ENCODE assay signal across 18 cellular contexts in the genomic region with DNA sequence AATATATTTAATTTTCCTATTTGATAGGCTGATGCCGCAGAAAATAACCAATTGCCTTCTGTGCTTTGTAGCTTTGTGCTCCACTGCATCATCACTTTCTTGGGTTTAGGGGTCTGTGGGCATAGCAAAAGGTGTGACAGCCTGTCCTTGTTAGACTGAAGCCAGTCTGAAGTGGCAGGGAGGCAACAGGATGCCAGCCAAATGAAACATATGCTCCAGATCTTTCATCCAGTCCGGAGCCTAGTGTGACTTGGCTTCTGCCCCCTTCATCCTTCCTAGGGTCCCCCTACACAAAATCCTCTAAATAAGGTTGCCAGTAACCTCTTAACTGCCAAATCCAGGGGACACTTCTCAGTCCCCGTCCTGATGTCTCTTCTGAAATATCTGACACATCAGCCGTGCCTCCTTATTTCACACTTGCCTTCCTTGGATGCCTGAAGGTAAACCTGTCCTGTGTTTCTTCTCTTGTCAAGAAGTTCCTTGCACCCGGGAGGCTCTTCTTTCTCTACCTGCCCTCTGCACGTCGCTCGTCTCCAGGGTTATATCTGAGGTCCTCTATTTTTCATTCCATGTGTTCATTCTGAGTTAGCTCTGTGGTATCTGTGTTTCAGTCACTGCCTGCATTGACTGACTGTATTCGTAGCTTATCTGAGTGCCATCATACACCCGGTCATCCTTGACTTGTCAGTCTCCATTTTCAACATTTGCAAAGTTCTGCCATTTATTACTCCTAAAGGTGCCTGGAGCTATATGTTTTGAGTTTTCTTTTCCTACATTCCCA. TPM values are rescaled to one million over a fixed set of nuclear protein-coding genes. Genes with fewer than 3 reads are reported as not detected.
DNase-seq lines count a peak whose midpoint lies in the region; ATAC-seq and TF ChIP-seq lines count a peak whose summit lies in the region.
"Had no signal": no experiment of that assay in that cellular context is flagged by ENCODE, and none has a peak within 500 bp of the region (broad histone marks: within the 10 kb centered on the region; RNA-seq: fewer than 3 reads in every experiment).

No MANE protein-coding gene starts in this region.

- no peak overlapping the region for H3K4me3 Mint-ChIP-seq in H9
- H3K4me3 Mint-ChIP-seq: IgD-negative memory B cell had no signal

- no peak overlapping the region for H2BK12ac ChIP-seq in H9 (ENCODE audit: insufficient read length, low read depth, low read length)
- H2BK12ac ChIP-seq in trophoblast cell (ENCODE audit: low read length), result no peak overlapping the region

- no peak overlapping the region for H3K9ac ChIP-seq in H9 (ENCODE audit: extremely low read depth, insufficient read length, low read length)
- no peak overlapping the region for H3K9ac ChIP-seq in trophoblast cell (ENCODE audit: low read length)

- H3K36me3 Mint-ChIP-seq in H9 (ENCODE audit: insufficient read depth in 1 of 3, low read depth in 3 of 3), result peaks cover 10 to 21% (median 17%) of the 10 kb centered on the region in 3 experiments
- H3K36me3 Mint-ChIP-seq: CD4-positive, CD25-positive, alpha-beta regulatory T cell; IgD-negative memory B cell had no signal

- H3K4me2 ChIP-seq in H9 (ENCODE audit: insufficient read depth, insufficient read length, low read length) (no peak overlapping the region), trophoblast cell (ENCODE audit: low read length) (no peak overlapping the region)

- no peak overlapping the region for H4K12ac ChIP-seq in trophoblast cell (ENCODE audit: low read depth, low read length)

- H3K79me1 ChIP-seq in H9 (ENCODE audit: insufficient read depth, low read depth, low read length, poor library complexity, severe bottlenecking) (no peaks in the 10 kb centered on the region), trophoblast cell (ENCODE audit: low read length) (peaks cover 2% of the 10 kb centered on the region)

- H2BK120ac ChIP-seq in H9 (ENCODE audit: low read depth, low read length, poor library complexity, severe bottlenecking), result no peak overlapping the region
- no peak overlapping the region for H2BK120ac ChIP-seq in trophoblast cell (ENCODE audit: insufficient read depth, low read length, poor library complexity)

- peak overlapping the region in 2 of 3 experiments; percentile 18 to 24; a peak in 3 of 7 replicates for H3K27ac Mint-ChIP-seq in H9
- H3K27ac Mint-ChIP-seq: CD4-positive, CD25-positive, alpha-beta regulatory T cell; IgD-negative memory B cell had no signal

- H3K27me3 ChIP-seq in H9 (ENCODE audit: insufficient read depth, low read length) (no peaks in the 10 kb centered on the region), Panc1 (ENCODE audit: control insufficient read depth, insufficient read depth, low read length) (no peaks in the 10 kb centered on the region), trophoblast cell (ENCODE audit: insufficient read depth, low read length) (no peaks in the 10 kb centered on the region), upper lobe of left lung (no peaks in the 10 kb centered on the region)
- H3K27me3 ChIP-seq: SJSA1 had no signal

- intact Hi-C loops in Panc1 (cut with micrococcal nuclease; ENCODE audit: unreplicated experiment), result loop anchor here (10.0 kb wide), 1 partner anchor 267 kb away; no protein-coding TSS in a partner anchor

- no peak for TF ChIP-seq POLR2A in upper lobe of left lung (IDR thresholded peaks at IDR 0.05)

- no peaks in the 10 kb centered on the region for H3K23me2 ChIP-seq in H9 (ENCODE audit: insufficient read length, low read depth, low read length, poor library complexity, severe bottlenecking)

- H3K9me3 ChIP-seq in H9 (ENCODE audit: control insufficient read depth, low read depth, low read length) (no peaks in the 10 kb centered on the region), Panc1 (ENCODE audit: control insufficient read depth, insufficient read depth, low read depth, low read length) (no peaks in the 10 kb centered on the region), trophoblast cell (ENCODE audit: insufficient read depth, low read depth, low read length) (no peaks in the 10 kb centered on the region), upper lobe of left lung (no peaks in the 10 kb centered on the region)
- H3K9me3 ChIP-seq: Caco-2, SJSA1 had no signal

- peaks cover 20% of the 10 kb centered on the region in 2 experiments for H3K4me1 Mint-ChIP-seq in H9
- H3K4me1 Mint-ChIP-seq: CD4-positive, CD25-positive, alpha-beta regulatory T cell had no signal

- no peak for DNase-seq in H9
- no peak for DNase-seq in Panc1 (ENCODE audit: low read depth, low spot score)
- DNase-seq in epithelial cell of prostate (ENCODE audit: low read depth, low spot score), result no peak
- peak; percentile 79 to 95 for DNase-seq in trophoblast cell
- no peak for DNase-seq in NCI-H2029 treated with DMSO at 0.1 percent for 48 hours (lab: John Stamatoyannopoulos, UW)
- no peak for DNase-seq in NCI-H2171 (lab: John Stamatoyannopoulos, UW)
- DNase-seq in upper lobe of left lung, result no peak
- DNase-seq: ACHN; AML-193; Caco-2; CD4-positive, CD25-positive, alpha-beta regulatory T cell; DMS53; Kasumi-1; NCI-H187; NK-92 treated with Interleukin-12 subunit alpha and Interleukin-12 subunit beta, amount 100 ng/mL, for 24 hours had no signal

- H4K91ac ChIP-seq in H9 (ENCODE audit: insufficient read length, low read depth, low read length) (no peak overlapping the region), trophoblast cell (ENCODE audit: low read depth, low read length) (no peak overlapping the region)

- CTCF ChIA-PET in Panc1 (lab: Charles Lee), result no interaction called here

- H3K4me3 ChIP-seq in Panc1 (ENCODE audit: low read depth in 2 of 2, low read length in 2 of 2) (no peak overlapping the region), trophoblast cell (ENCODE audit: low read depth, low read length) (no peak overlapping the region), upper lobe of left lung (no peak overlapping the region)
- H3K4me3 ChIP-seq: SJSA1 had no signal

- H3K4me1 ChIP-seq in H9 (ENCODE audit: insufficient read depth, low read length), result peaks cover 4% of the 10 kb centered on the region; the same call in 1 of the 2 replicates
- H3K4me1 ChIP-seq in Panc1 (ENCODE audit: control insufficient read depth, insufficient read depth, low read length), result peaks cover 52% of the 10 kb centered on the region
- peaks cover 9 to 10% of the 10 kb centered on the region in 2 experiments for H3K4me1 ChIP-seq in trophoblast cell (ENCODE audit: control insufficient read depth in 1 of 2, insufficient read depth in 2 of 2, low read length in 2 of 2)
- peaks cover 0 to under 1% (median 0%) of the 10 kb centered on the region in 4 donors for H3K4me1 ChIP-seq in upper lobe of left lung

- no peak for TF ChIP-seq EP300 in upper lobe of left lung (IDR thresholded peaks at IDR 0.05)

- no peak overlapping the region for H2AK5ac ChIP-seq in H9 (ENCODE audit: insufficient read length, low read length)
- no peak overlapping the region for H2AK5ac ChIP-seq in trophoblast cell (ENCODE audit: low read length)

- H3K36me3 ChIP-seq in Panc1 (ENCODE audit: control insufficient read depth, insufficient read depth, low read length) (peaks cover 13% of the 10 kb centered on the region; the same call in 1 of the 2 replicates), trophoblast cell (ENCODE audit: control insufficient read depth in 1 of 2, insufficient read depth in 2 of 2, low read length in 2 of 2) (peaks cover 4 to 13% of the 10 kb centered on the region in 2 experiments), upper lobe of left lung (no peaks in the 10 kb centered on the region)
- H3K36me3 ChIP-seq: SJSA1 had no signal

- H3T11ph ChIP-seq in H9 (ENCODE audit: low read length), result no peak overlapping the region

- H3K79me2 ChIP-seq in H9 (ENCODE audit: insufficient read depth, low read length) (no peaks in the 10 kb centered on the region), trophoblast cell (ENCODE audit: control insufficient read depth, insufficient read depth, low read length, poor library complexity) (no peaks in the 10 kb centered on the region)

- TF ChIP-seq CTCF in H9 (conservative IDR thresholded peaks at IDR 0.05) (no peak), Panc1 (IDR thresholded peaks at IDR 0.05) (no peak), upper lobe of left lung (IDR thresholded peaks at IDR 0.05) (no peak)

- H3K27me3 Mint-ChIP-seq in H9 (ENCODE audit: low read depth), result no peaks in the 10 kb centered on the region

- no peak overlapping the region for H3K18ac ChIP-seq in H9 (ENCODE audit: insufficient read length, low read depth, low read length)
- H3K18ac ChIP-seq in trophoblast cell (ENCODE audit: low read length), result peak overlapping the region; percentile 33

- no peak overlapping the region for H2BK20ac ChIP-seq in H9 (ENCODE audit: low read depth, low read length, poor library complexity, severe bottlenecking)

- no peak overlapping the region for H3K27ac ChIP-seq in H9 (ENCODE audit: insufficient read length, low read depth, low read length)
- H3K27ac ChIP-seq in Panc1 (ENCODE audit: low read length), result peak overlapping the region; percentile 71
- peak overlapping the region; percentile 75 for H3K27ac ChIP-seq in epithelial cell of prostate
- peak overlapping the region; percentile 16 for H3K27ac ChIP-seq in trophoblast cell (ENCODE audit: low read depth, low read length)
- no peak overlapping the region for H3K27ac ChIP-seq in upper lobe of left lung
- H3K27ac ChIP-seq: SJSA1 had no signal

- no peak overlapping the region for H2BK5ac ChIP-seq in H9 (ENCODE audit: insufficient read length, low read length)
- no peak overlapping the region for H2BK5ac ChIP-seq in trophoblast cell (ENCODE audit: low read depth, low read length, poor library complexity)

- H3K4ac ChIP-seq in H9 (ENCODE audit: low read depth, low read length), result no peak overlapping the region
- no peak overlapping the region for H3K4ac ChIP-seq in trophoblast cell (ENCODE audit: low read depth, low read length)

- H4K5ac ChIP-seq in H9 (ENCODE audit: insufficient read length, low read depth, low read length), result no peak overlapping the region

- no peaks in the 10 kb centered on the region for H4K20me1 ChIP-seq in H9 (ENCODE audit: control insufficient read depth, insufficient read depth, insufficient read length)

- ATAC-seq in Panc1, result no peak
- ATAC-seq in upper lobe of left lung (ENCODE audit: low FRiP score in 2 of 2), result no peak

- POLR2A ChIA-PET in Panc1 (lab: Charles Lee), result no interaction called here

- no peak overlapping the region for H3K14ac ChIP-seq in H9 (ENCODE audit: insufficient read depth, low read length)
- H3K14ac ChIP-seq in trophoblast cell (ENCODE audit: low read length), result no peak overlapping the region

- H4K8ac ChIP-seq in H9 (replicated peaks; ENCODE audit: insufficient read length, low read depth, low read length) (no peak overlapping the region), trophoblast cell (ENCODE audit: low read depth, low read length) (no peak overlapping the region)

- BruUV-seq in Panc1 (replicated peaks; lab: Mats Ljungman, UMichigan), result no TSS peak

- in situ Hi-C loops in Panc1 (cut with HindIII; ENCODE audit: low pct_unique_long_range_greater_than_20kb, low sequenced_read_pairs), result no loop called here

- no CpG with 5 or more reads among the region's 10 CpGs for WGBS in H9 (ENCODE audit: extremely low coverage, insufficient read length, low lambda C conversion rate)
- no CpG with 5 or more reads among the region's 10 CpGs for WGBS in trophoblast cell (ENCODE audit: extremely low coverage, insufficient coverage, insufficient read length)
- 88% methylated on average over 10 of the region's 10 CpGs for WGBS in upper lobe of left lung, 2 donors

- H2AFZ ChIP-seq in H9 (ENCODE audit: low read length) (no peak overlapping the region), trophoblast cell (ENCODE audit: insufficient read depth, low read length, poor library complexity) (no peak overlapping the region)

- H3K23ac ChIP-seq in H9 (ENCODE audit: insufficient read length, low read depth, low read length) (no peak overlapping the region), trophoblast cell (ENCODE audit: low read length) (no peak overlapping the region)

- H2BK15ac ChIP-seq in H9 (ENCODE audit: low read depth, low read length), result no peak overlapping the region

- H3K56ac ChIP-seq in H9 (ENCODE audit: insufficient read length, low read depth, low read length), result no peak overlapping the region

- no peaks in the 10 kb centered on the region for H3K9me3 Mint-ChIP-seq in H9

RNA-seq across cellular contexts. Expression of gene HMGA2, which starts 47.8 kb away (rescaled TPM):
- 58.2 and 59.9 TPM in 2 replicates for total RNA-seq in H9 (2021)
- total RNA-seq in Panc1 (2021; ENCODE audit: unreplicated experiment), result 61.4 TPM
- polyA plus RNA-seq in Panc1 (2012; ENCODE audit: insufficient read length), result 66.2 TPM
- 268 and 276 TPM in 2 replicates for polyA plus RNA-seq in trophoblast cell (2013)
- 1 to 10 TPM in 1 of 6 donors, under 1 TPM in 3, not detected in 2; 0.30 to 1.1 (median 0.40) TPM for total RNA-seq in upper lobe of left lung
- total RNA-seq: OCI-LY7 had no signal
- polyA plus RNA-seq: CD4-positive, CD25-positive, alpha-beta regulatory T cell; IgD-negative memory B cell had no signal

Comparison
In these comparisons a context has a peak if more than half of its experiments do, and no peak if none do; other contexts are left out.
1. DNase-seq: peak in trophoblast cell (2 of 2); none in H9 (single experiment), Panc1 (single experiment), epithelial cell of prostate (single experiment), NCI-H2029 treated with DMSO at 0.1 percent for 48 hours (single experiment), NCI-H2171 (single experiment) and upper lobe of left lung (0 of 2).
2. H3K27ac ChIP-seq: peak in Panc1 (single experiment), epithelial cell of prostate (single experiment) and trophoblast cell (single experiment); none in H9 (single experiment) and upper lobe of left lung (0 of 4).
3. RNA of gene HMGA2, which starts 47.8 kb away (total RNA-seq): 61.4 TPM in Panc1 (single experiment) and 58.2 to 59.9 TPM in H9; 0.30 to 1.1 TPM in upper lobe of left lung; every median in the first group is over 10 times any median in the second.